In genomic region chr14:66507722-66508546, GRCh38 we compare ENCODE assay signal across 8 cellular contexts. TPM values are rescaled to one million over a fixed set of nuclear protein-coding genes. Genes with fewer than 3 reads are reported as not detected.
DNase-seq lines count a peak whose midpoint lies in the region; ATAC-seq, FAIRE-seq and TF ChIP-seq lines count a peak whose summit lies in the region.

TSS of gene GPHN (plus strand) at chr14:66508147.

- peaks cover 32% of the 10 kb centered on the region for H3K79me2 ChIP-seq in keratinocyte (ENCODE audit: control insufficient read depth, insufficient read depth, low read length)

- ATAC-seq in GM18868 (IDR thresholded peaks at IDR 0.05; ENCODE audit: unreplicated experiment) (peak; percentile 88), HG03108 (IDR thresholded peaks at IDR 0.05; ENCODE audit: unreplicated experiment) (peak; percentile 78)

- no peaks in the 10 kb centered on the region for H3K9me1 ChIP-seq in keratinocyte (ENCODE audit: control insufficient read depth, extremely low read depth, insufficient read depth, low read length)

- H3K4me3 ChIP-seq in keratinocyte (ENCODE audit: control insufficient read depth in 2 of 3, extremely low read depth in 1 of 3, insufficient read depth in 2 of 3, low read depth in 1 of 3, low read length in 3 of 3), result peak within 1 kb of the TSS; percentile 87 to 99 (median 88)

- dilution Hi-C loops in keratinocyte (cut with MboI; ENCODE audit: extremely low pct_ligation_motif_present, low sequenced_read_pairs), result no loop called here

- no peaks in the 10 kb centered on the region for H3K27me3 ChIP-seq in keratinocyte (ENCODE audit: control insufficient read depth, extremely low read depth, insufficient read depth, low read length)

- DNase-seq in ACHN (peak; percentile 97), NCI-H2227 (lab: John Stamatoyannopoulos, UW; ENCODE audit: unreplicated experiment) (peak; percentile 98), cerebellar nuclear complex (lab: John Stamatoyannopoulos, UW) (peak; percentile 60 to 67), keratinocyte (ENCODE audit: low read depth, low spot score) (peak; percentile 77)
- DNase-seq in activated CD4-positive, CD25-positive, alpha-beta regulatory T cell treated with anti-CD3 and anti-CD28 coated beads, Interleukin-2, amount 50 U/mL, for 72 hours, result peak; percentile 80
- DNase-seq in stimulated activated CD4-positive, alpha-beta T cell treated with anti-CD3 and anti-CD28 coated beads, Interleukin-15, amount 100 ng/mL, for 1 hour (ENCODE audit: low read depth in 1 of 2, low spot score in 1 of 2), result peak; percentile 72 to 78

- in situ Hi-C loops in ACHN (cut with HindIII; ENCODE audit: low pct_ligation_motif_present, low pct_unique_long_range_greater_than_20kb, low sequenced_read_pairs), result no loop called here

- peak within 1 kb of the TSS; percentile 94 for H3K9ac ChIP-seq in keratinocyte (ENCODE audit: control insufficient read depth, extremely low read depth, insufficient read depth, low read length)

- peaks cover 17% of the 10 kb centered on the region for H3K4me1 ChIP-seq in keratinocyte (ENCODE audit: control insufficient read depth, extremely low read depth, insufficient read depth, low read length)

- H3K9me3 ChIP-seq in keratinocyte (ENCODE audit: control insufficient read depth, low read depth, low read length), result no peaks in the 10 kb centered on the region

- no peaks in the 10 kb centered on the region for H3K36me3 ChIP-seq in keratinocyte (ENCODE audit: control insufficient read depth in 2 of 2, extremely low read depth in 1 of 2, insufficient read depth in 2 of 2, low read length in 2 of 2)

- peaks cover 4% of the 10 kb centered on the region for H4K20me1 ChIP-seq in keratinocyte (ENCODE audit: control insufficient read depth, extremely low read depth, insufficient read depth, low read length)

- peak; percentile 68 for FAIRE-seq in keratinocyte (lab: Jason Lieb, UNC)

- peak in 2 of 3 experiments; percentile 43 to 46 for TF ChIP-seq CTCF in keratinocyte (optimal IDR thresholded peaks at IDR 0.05 in 1 of 3, IDR thresholded peaks at IDR 0.05 in 1 of 3, conservative IDR thresholded peaks at IDR 0.05 in 1 of 3; ENCODE audit: extremely low read depth in 1 of 3, insufficient read depth in 2 of 3, low read length in 3 of 3)

- peak within 1 kb of the TSS; percentile 99 for H3K4me2 ChIP-seq in keratinocyte (ENCODE audit: control insufficient read depth, extremely low read depth, insufficient read depth, low read depth, low read length)

- H2AFZ ChIP-seq in keratinocyte (ENCODE audit: control insufficient read depth, low read length), result peak within 1 kb of the TSS; percentile 100

- peak within 1 kb of the TSS; percentile 93 for H3K27ac ChIP-seq in keratinocyte (ENCODE audit: control insufficient read depth, insufficient read depth, low read length)

RNA-seq across cellular contexts. Expression of gene GPHN, which starts in this region (rescaled TPM):
- polyA plus RNA-seq in keratinocyte, result 11.1 to 20.3 TPM (median 17.6 TPM) in 3 replicates
- 26.9 TPM for polyA plus RNA-seq in keratinocyte (2011; ENCODE audit: low read depth)
- polyA plus RNA-seq in keratinocyte (2011; cell fraction: cytosol; rRNA removed), result 11.9 and 17.7 TPM in 2 replicates
- polyA plus RNA-seq in keratinocyte (2011; cell fraction: nucleus; rRNA removed), result 14.4 and 16.6 TPM in 2 replicates
- polyA plus RNA-seq in keratinocyte (2012; ENCODE audit: low replicate concordance), result 15.1 and 21.1 TPM in 2 replicates
- 36.5 to 58.1 TPM (median 41.9 TPM) in 3 replicates for polyA minus RNA-seq in keratinocyte
- polyA minus RNA-seq in keratinocyte (2011; cell fraction: cytosol; rRNA and poly(A)+ RNA removed), result 30.1 TPM
- polyA minus RNA-seq in keratinocyte (2011; cell fraction: nucleus; rRNA and poly(A)+ RNA removed), result 32.5 and 52.6 TPM in 2 replicates

Comparison
In these comparisons a context has a peak if more than half of its experiments do, and no peak if none do; other contexts are left out.
1. Peak in every context shown above with its lines: DNase-seq, ATAC-seq, H3K4me3 ChIP-seq and H3K27ac ChIP-seq.